ENCODE assay signal across 8 cellular contexts in the genomic region with DNA sequence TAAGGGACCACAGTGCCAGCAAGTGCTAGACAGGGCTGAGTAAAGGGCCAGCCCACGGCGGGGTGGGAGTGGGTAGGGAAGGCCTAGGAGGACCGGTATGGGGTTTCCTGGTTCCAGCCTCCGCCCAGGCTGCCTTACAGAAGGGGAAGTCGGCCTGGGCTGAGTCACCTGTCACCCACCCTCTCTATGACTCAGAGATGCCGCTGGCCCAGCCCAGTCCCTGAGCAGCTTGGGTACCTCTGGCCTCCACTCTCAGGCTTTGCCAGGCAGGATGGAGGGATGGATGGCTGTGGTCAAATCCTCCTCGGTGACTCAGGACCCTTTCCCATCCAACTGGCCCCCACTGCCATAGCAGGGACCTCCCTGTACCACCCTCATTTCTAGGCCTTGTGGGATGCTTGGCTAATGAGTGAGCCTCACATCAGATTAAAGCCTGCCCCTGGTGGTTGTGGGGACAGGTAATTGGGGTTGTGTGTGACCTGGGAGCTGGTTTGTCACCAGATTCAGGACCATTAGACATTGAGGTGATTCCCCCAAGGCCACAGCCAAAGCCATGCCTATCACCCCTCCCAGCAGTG. TPM values are rescaled to one million over a fixed set of nuclear protein-coding genes. Genes with fewer than 3 reads are reported as not detected.
DNase-seq lines count a peak whose midpoint lies in the region; TF ChIP-seq lines count a peak whose summit lies in the region.

No MANE protein-coding gene starts in this region.

- no peaks in the 10 kb centered on the region for H3K27me3 ChIP-seq in ACC112 (ENCODE audit: insufficient read depth, low read length)
- no peaks in the 10 kb centered on the region for H3K27me3 ChIP-seq in A673 (replicated peaks; ENCODE audit: insufficient read depth, low read depth, low read length, poor library complexity)

- H3K4me1 ChIP-seq in ACC112 (ENCODE audit: control insufficient read depth, insufficient read depth, low read length, unreplicated experiment), result peaks cover 11% of the 10 kb centered on the region
- H3K4me1 ChIP-seq in A673 (ENCODE audit: insufficient read depth, low read length, poor library complexity, severe bottlenecking), result peaks cover 7% of the 10 kb centered on the region

- H3K27ac ChIP-seq in ACC112 (ENCODE audit: low read depth, low read length) (peak overlapping the region; percentile 64), A673 (ENCODE audit: low read depth, low read length, poor library complexity, severe bottlenecking) (no peak overlapping the region)

- H3K4me1 Mint-ChIP-seq in activated naive CD8-positive, alpha-beta T cell treated with anti-CD3 and anti-CD28 coated beads for 36 hours, result peaks cover 22% of the 10 kb centered on the region

- no peaks in the 10 kb centered on the region for H3K9me3 Mint-ChIP-seq in activated naive CD8-positive, alpha-beta T cell treated with anti-CD3 and anti-CD28 coated beads for 36 hours

- peaks cover 8% of the 10 kb centered on the region for H3K36me3 Mint-ChIP-seq in activated naive CD8-positive, alpha-beta T cell treated with anti-CD3 and anti-CD28 coated beads for 36 hours

- H3K36me3 ChIP-seq in ACC112 (ENCODE audit: insufficient read depth, low read length), result no peaks in the 10 kb centered on the region
- H3K36me3 ChIP-seq in A673 (ENCODE audit: insufficient read depth, low read length, poor library complexity, severe bottlenecking), result no peaks in the 10 kb centered on the region

- DNase-seq in HFF-Myc (ENCODE audit: extremely low read depth, low read depth) (peak; percentile 58), T-helper 1 cell (peak in 4 of 5 donors; percentile 19 to 83 (median 34)), kidney glomerular epithelial cell (lab: John Stamatoyannopoulos, UW) (peak; percentile 72), A673 (ENCODE audit: low spot score) (no peak), NCI-H128 (lab: John Stamatoyannopoulos, UW; ENCODE audit: unreplicated experiment) (no peak)
- DNase-seq in activated naive CD8-positive, alpha-beta T cell treated with anti-CD3 and anti-CD28 coated beads for 36 hours, result peak; percentile 88
- peak; percentile 91 for DNase-seq in stimulated activated CD8-positive, alpha-beta memory T cell treated with anti-CD3 and anti-CD28 coated beads, Interleukin-4, amount 100 ng/mL, for 48 hours

- CTCF ChIA-PET in A673 (lab: Charles Lee), result no interaction called here

- H3K27ac Mint-ChIP-seq in activated naive CD8-positive, alpha-beta T cell treated with anti-CD3 and anti-CD28 coated beads for 36 hours, result peak overlapping the region; percentile 83

- TF ChIP-seq CTCF in HFF-Myc (IDR thresholded peaks at IDR 0.05; ENCODE audit: low read depth, low read length, missing control alignments) (no peak), A673 (conservative IDR thresholded peaks at IDR 0.05; ENCODE audit: low read depth, low read length) (no peak)

- H3K4me3 ChIP-seq in ACC112 (ENCODE audit: low read depth, low read length) (no peak overlapping the region), HFF-Myc (replicated peaks; ENCODE audit: low read depth, low read length) (no peak overlapping the region), A673 (ENCODE audit: low read depth, low read length, poor library complexity, severe bottlenecking) (no peak overlapping the region)

- no peak overlapping the region for H2AFZ ChIP-seq in ACC112 (ENCODE audit: low read length, unreplicated experiment)

- H3K79me2 ChIP-seq in ACC112 (ENCODE audit: control insufficient read depth, insufficient read depth, low read length, unreplicated experiment), result no peaks in the 10 kb centered on the region

- BruUV-seq in A673 (replicated peaks; lab: Mats Ljungman, UMichigan), result no TSS peak

- peak overlapping the region; percentile 29 for H3K4me3 Mint-ChIP-seq in activated naive CD8-positive, alpha-beta T cell treated with anti-CD3 and anti-CD28 coated beads for 36 hours

- intact Hi-C loops in A673 (cut with micrococcal nuclease; ENCODE audit: unreplicated experiment), result no loop called here

- POLR2A ChIA-PET in A673 (lab: Charles Lee; ENCODE audit: low non-redundant PET), result interaction anchor here (0.6 kb wide), 1 partner anchor 60 kb away, joined by 3 read pairs; no protein-coding TSS in a partner anchor

- H3K9me3 ChIP-seq in A673 (ENCODE audit: low read depth, low read length, poor library complexity, severe bottlenecking), result no peaks in the 10 kb centered on the region

- no peaks in the 10 kb centered on the region for H3K27me3 Mint-ChIP-seq in activated naive CD8-positive, alpha-beta T cell treated with anti-CD3 and anti-CD28 coated beads for 36 hours

RNA-seq across cellular contexts. Expression of gene SLC35E4, which starts 13.9 kb away (rescaled TPM):
- 1 to 10 TPM; 3.2 to 3.6 TPM for total RNA-seq in activated naive CD8-positive, alpha-beta T cell treated with anti-CD3 and anti-CD28 coated beads for 36 hours
- 2.4 and 3.3 TPM in 2 replicates for total RNA-seq in A673 (2021)

RNA-seq across cellular contexts. Expression of gene DUSP18, which starts 18.2 kb away (rescaled TPM):
- total RNA-seq in activated naive CD8-positive, alpha-beta T cell treated with anti-CD3 and anti-CD28 coated beads for 36 hours, result 1 to 10 TPM; 4.8 to 5.6 TPM
- 5.2 and 5.4 TPM in 2 replicates for total RNA-seq in A673 (2021)

RNA-seq across cellular contexts. Expression of gene TCN2, which starts 42.5 kb away (rescaled TPM):
- total RNA-seq in activated naive CD8-positive, alpha-beta T cell treated with anti-CD3 and anti-CD28 coated beads for 36 hours, result under 1 TPM; 0.48 to 0.64 TPM
- 7.3 and 9.8 TPM in 2 replicates for total RNA-seq in A673 (2021)

RNA-seq across cellular contexts. Expression of gene OSBP2, which starts 45.2 kb away (rescaled TPM):
- under 1 TPM; 0.45 to 0.84 TPM for total RNA-seq in activated naive CD8-positive, alpha-beta T cell treated with anti-CD3 and anti-CD28 coated beads for 36 hours
- total RNA-seq in A673 (2021), result 1.8 and 2.1 TPM in 2 replicates

RNA-seq across cellular contexts. Expression of gene PES1, which starts 57.8 kb away (rescaled TPM):
- 100 to 1,000 TPM; 196 to 199 TPM for total RNA-seq in activated naive CD8-positive, alpha-beta T cell treated with anti-CD3 and anti-CD28 coated beads for 36 hours
- 151 and 175 TPM in 2 replicates for total RNA-seq in A673 (2021)

Comparison
In these comparisons a context has a peak if more than half of its experiments do, and no peak if none do; other contexts are left out.
1. DNase-seq: peak in HFF-Myc (single experiment), T-helper 1 cell (4 of 5), activated naive CD8-positive, alpha-beta T cell treated with anti-CD3 and anti-CD28 coated beads for 36 hours (single experiment), kidney glomerular epithelial cell (single experiment) and stimulated activated CD8-positive, alpha-beta memory T cell treated with anti-CD3 and anti-CD28 coated beads, Interleukin-4, amount 100 ng/mL, for 48 hours (single experiment); none in A673 (single experiment) and NCI-H128 (single experiment).